ENCODE assay signal across 10 cellular contexts in genomic region chr10:42419789-42420188, GRCh38.
"Had no signal": no experiment of that assay in that cellular context is flagged by ENCODE, and none has a peak within 500 bp of the region (broad histone marks: within the 10 kb centered on the region; RNA-seq: fewer than 3 reads in every experiment).

No MANE protein-coding gene starts in this region.

- H3K36me3 ChIP-seq: HAP-1 had no signal

- H3K4me1 ChIP-seq: HAP-1 had no signal

- DNase-seq: GM23248, GOT3, H7, HFFc6, Karpas-422, KBM-7 had no signal

- H3K27ac ChIP-seq: GM23248, HL-60, KMS-11 had no signal

- ATAC-seq: HCT116 had no signal

- H3K9me3 ChIP-seq: HAP-1 had no signal

- H3K4me3 ChIP-seq: GM23248, HAP-1 had no signal

- H3K4me2 ChIP-seq: KMS-11 had no signal

- H2AFZ ChIP-seq: GM23248 had no signal

- H3K9ac ChIP-seq: GM23248, KMS-11 had no signal
